Comparison of ENCODE assay signal across 14 cellular contexts in the genomic region with DNA sequence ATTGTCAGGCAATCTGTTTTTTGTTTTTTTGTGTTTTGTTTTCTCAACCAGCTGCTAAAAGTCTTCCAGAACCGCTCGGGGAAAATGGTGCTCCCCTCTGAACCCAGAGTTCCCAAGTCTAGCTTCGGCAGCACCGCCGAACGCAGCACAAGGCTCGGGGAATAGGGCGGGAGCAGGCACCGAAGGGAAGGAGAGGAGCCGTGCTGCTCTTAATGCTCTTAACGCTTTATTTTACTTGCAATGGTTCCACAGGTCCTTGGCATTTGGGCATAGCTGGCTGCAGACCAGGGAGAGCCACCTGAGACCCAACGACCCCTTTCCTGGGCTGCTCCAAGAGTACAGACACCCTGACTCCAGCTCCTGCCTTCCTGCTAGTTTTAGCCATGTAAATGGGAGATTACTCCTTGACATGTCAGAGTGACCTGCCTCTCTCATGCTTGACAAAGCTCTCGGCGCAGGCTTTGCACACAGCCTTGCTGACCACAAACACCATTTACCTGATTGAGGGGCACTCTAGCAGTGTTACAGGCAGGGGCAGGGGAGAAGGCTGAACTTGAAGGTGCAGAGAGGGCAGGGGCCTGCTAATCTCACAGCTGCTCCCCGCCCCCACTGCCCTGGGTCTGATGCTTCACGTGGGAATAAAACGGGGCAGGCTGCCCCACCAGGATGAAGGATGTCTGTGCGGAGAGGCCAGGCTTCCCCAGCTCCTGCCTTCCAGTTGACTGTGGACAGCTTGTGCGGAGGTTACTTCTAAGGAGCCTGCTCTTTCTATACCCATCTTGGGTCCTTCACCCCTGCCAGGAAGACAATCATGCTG.
DNase-seq lines count a peak whose midpoint lies in the region.
"Had no signal": no experiment of that assay in that cellular context is flagged by ENCODE, and none has a peak within 500 bp of the region (broad histone marks: within the 10 kb centered on the region; RNA-seq: fewer than 3 reads in every experiment).

No MANE protein-coding gene starts in this region.

- H3K9me3 ChIP-seq in ES-I3 (ENCODE audit: control insufficient read depth, insufficient read depth, low read length) (no peaks in the 10 kb centered on the region), iPS DF 6.9 (ENCODE audit: control insufficient read depth, insufficient read depth, low read length) (no peaks in the 10 kb centered on the region)
- H3K9me3 ChIP-seq: BE2C had no signal

- no peaks in the 10 kb centered on the region for H3K27me3 ChIP-seq in iPS DF 6.9 (ENCODE audit: control insufficient read depth, insufficient read depth, low read length)
- H3K27me3 ChIP-seq: BE2C, brain microvascular endothelial cell had no signal

- WGBS in iPS DF 6.9 (ENCODE audit: insufficient coverage, insufficient read length) = no CpG with 5 or more reads among the region's 19 CpGs

- H3K27ac ChIP-seq in iPS DF 6.9 (ENCODE audit: low read length) = peak overlapping the region; percentile 53
- H3K27ac ChIP-seq: brain microvascular endothelial cell had no signal

- peak; percentile 61 for DNase-seq in NCI-H2227 (lab: John Stamatoyannopoulos, UW; ENCODE audit: unreplicated experiment)
- DNase-seq in iPS DF 6.9 (ENCODE audit: low read depth, low spot score) = no peak
- DNase-seq in retina = peak; percentile 66
- DNase-seq in effector CD4-positive, alpha-beta T cell = no peak
- no peak for DNase-seq in AML-193 (lab: John Stamatoyannopoulos, UW)
- no peak for DNase-seq in activated naive CD4-positive, alpha-beta T cell (lab: John Stamatoyannopoulos, UW)
- DNase-seq: activated CD4-positive, alpha-beta T cell treated with anti-CD3 and anti-CD28 coated beads for 36 hours; activated T-cell treated with anti-CD3 and anti-CD28 coated beads for 4 hours; BE2C; brain microvascular endothelial cell; effector memory CD4-positive, alpha-beta T cell had no signal

- H3K4me1 ChIP-seq in ES-I3 (ENCODE audit: insufficient read depth, low read length) = peaks cover 70% of the 10 kb centered on the region
- peaks cover 12% of the 10 kb centered on the region for H3K4me1 ChIP-seq in iPS DF 6.9 (ENCODE audit: control insufficient read depth, insufficient read depth, low read length)

- peak overlapping the region; percentile 22; the same call in 1 of the 2 replicates for H3K9ac ChIP-seq in ES-I3 (ENCODE audit: low read depth, low read length)

- H3K36me3 ChIP-seq in ES-I3 (ENCODE audit: insufficient read depth, low read length) = peaks cover 5% of the 10 kb centered on the region
- H3K36me3 ChIP-seq in iPS DF 6.9 (ENCODE audit: control insufficient read depth, insufficient read depth, low read length) = no peaks in the 10 kb centered on the region; the same call in 1 of the 2 replicates

- no peak overlapping the region for H3K4me3 ChIP-seq in iPS DF 6.9 (ENCODE audit: low read length)
- H3K4me3 ChIP-seq: K562, lung had no signal

Comparison
In these comparisons a context has a peak if more than half of its experiments do, and no peak if none do; other contexts are left out.
1. DNase-seq: peak in NCI-H2227 (single experiment) and retina (single experiment); none in iPS DF 6.9 (single experiment), effector CD4-positive, alpha-beta T cell (single experiment), AML-193 (0 of 2) and activated naive CD4-positive, alpha-beta T cell (0 of 4).